ENCODE assay signal across 10 cellular contexts in genomic region chr2:235740821-235741220, GRCh38.
DNase-seq lines count a peak whose midpoint lies in the region; FAIRE-seq and TF ChIP-seq lines count a peak whose summit lies in the region.
"Had no signal": no experiment of that assay in that cellular context is flagged by ENCODE, and none has a peak within 500 bp of the region (broad histone marks: within the 10 kb centered on the region; RNA-seq: fewer than 3 reads in every experiment).

No MANE protein-coding gene starts in this region.

- FAIRE-seq in frontal cortex (lab: Jason Lieb, UNC), result no peak
- FAIRE-seq: G401.6 had no signal

- H3K4me3 Mint-ChIP-seq in endodermal cell, result no peak overlapping the region
- H3K4me3 Mint-ChIP-seq: activated naive CD4-positive, alpha-beta T cell treated with anti-CD3 and anti-CD28 coated beads, Interleukin-2, amount 50 U/mL, for 24 hours had no signal

- H3K36me3 Mint-ChIP-seq in endodermal cell (ENCODE audit: low read depth), result peaks cover 7% of the 10 kb centered on the region
- H3K36me3 Mint-ChIP-seq: activated naive CD4-positive, alpha-beta T cell treated with anti-CD3 and anti-CD28 coated beads, Interleukin-2, amount 50 U/mL, for 24 hours had no signal

- peak; percentile 69 for TF ChIP-seq CTCF in endodermal cell (conservative IDR thresholded peaks at IDR 0.05)

- intact Hi-C loops in cardiac septum (cut with DNase I), result no loop called here

- peaks cover 2% of the 10 kb centered on the region for H3K4me1 ChIP-seq in endodermal cell (ENCODE audit: control insufficient read depth, insufficient read depth, low read length)

- H3K4me1 Mint-ChIP-seq in endodermal cell, result peaks cover 8% of the 10 kb centered on the region
- H3K4me1 Mint-ChIP-seq: activated naive CD4-positive, alpha-beta T cell treated with anti-CD3 and anti-CD28 coated beads, Interleukin-2, amount 50 U/mL, for 24 hours had no signal

- peaks cover 12% of the 10 kb centered on the region for H3K36me3 ChIP-seq in endodermal cell (ENCODE audit: control insufficient read depth, insufficient read depth, low read length)

- H3K4me3 ChIP-seq in endodermal cell (ENCODE audit: low read length), result no peak overlapping the region

- no peaks in the 10 kb centered on the region for H3K9me3 Mint-ChIP-seq in endodermal cell
- H3K9me3 Mint-ChIP-seq: activated naive CD4-positive, alpha-beta T cell treated with anti-CD3 and anti-CD28 coated beads, Interleukin-2, amount 50 U/mL, for 24 hours had no signal

- H3K27me3 Mint-ChIP-seq in endodermal cell (ENCODE audit: insufficient read depth), result no peaks in the 10 kb centered on the region

- no peak overlapping the region for H3K9ac ChIP-seq in endodermal cell (ENCODE audit: extremely low read depth, low read length, poor library complexity, severe bottlenecking)

- whole genome bisulfite sequencing in endodermal cell (ENCODE audit: insufficient coverage in 1 of 2, insufficient read length in 1 of 2), 2 experiments, result 64 to 67% methylated on average over 3 to 9 of the region's 9 CpGs

- H3K27me3 ChIP-seq in endodermal cell (ENCODE audit: control insufficient read depth, insufficient read depth, low read length, poor library complexity, severe bottlenecking), result no peaks in the 10 kb centered on the region

- H3K27ac ChIP-seq in endodermal cell (ENCODE audit: low read depth, low read length) (no peak overlapping the region), substantia nigra (ENCODE audit: low read depth, low read length, poor library complexity, severe bottlenecking) (peak overlapping the region; percentile 55)

- peak; percentile 10 for DNase-seq in activated CD4-positive, alpha-beta T cell treated with anti-CD3 and anti-CD28 coated beads for 48 hours
- DNase-seq in activated CD4-positive, alpha-beta T cell treated with anti-CD3 and anti-CD28 coated beads, Interleukin-2, amount 50 U/mL, for 4 hours, result no peak
- DNase-seq in NCI-H510A (lab: John Stamatoyannopoulos, UW) (peak; percentile 23), endodermal cell (peak; percentile 83), substantia nigra (lab: John Stamatoyannopoulos, UW) (peak in 3 of 49 donors; percentile 23 to 42 (median 36)), cardiac septum (ENCODE audit: low spot score) (no peak), activated gamma-delta T cell (lab: John Stamatoyannopoulos, UW) (no peak), frontal cortex (ENCODE audit: low spot score in 2 of 2) (no peak)

- peak overlapping the region; percentile 16 for H3K27ac Mint-ChIP-seq in endodermal cell
- H3K27ac Mint-ChIP-seq: activated naive CD4-positive, alpha-beta T cell treated with anti-CD3 and anti-CD28 coated beads, Interleukin-2, amount 50 U/mL, for 24 hours had no signal

- H3K9me3 ChIP-seq in endodermal cell (ENCODE audit: control insufficient read depth, low read length), result no peaks in the 10 kb centered on the region

Comparison
In these comparisons a context has a peak if more than half of its experiments do, and no peak if none do; other contexts are left out.
1. DNase-seq: peak in activated CD4-positive, alpha-beta T cell treated with anti-CD3 and anti-CD28 coated beads for 48 hours (single experiment), NCI-H510A (single experiment) and endodermal cell (single experiment); none in activated CD4-positive, alpha-beta T cell treated with anti-CD3 and anti-CD28 coated beads, Interleukin-2, amount 50 U/mL, for 4 hours (0 of 2), cardiac septum (single experiment), activated gamma-delta T cell (single experiment) and frontal cortex (0 of 2).